Comparison of ENCODE assay signal across 17 cellular contexts in genomic region chr3:32447865-32448400, GRCh38. TPM values are rescaled to one million over a fixed set of nuclear protein-coding genes. Genes with fewer than 3 reads are reported as not detected.
DNase-seq lines count a peak whose midpoint lies in the region; ATAC-seq and TF ChIP-seq lines count a peak whose summit lies in the region.
"Had no signal": no experiment of that assay in that cellular context is flagged by ENCODE, and none has a peak within 500 bp of the region (broad histone marks: within the 10 kb centered on the region; RNA-seq: fewer than 3 reads in every experiment).

No MANE protein-coding gene starts in this region.

- H3T11ph ChIP-seq in H9 (ENCODE audit: low read length): no peak overlapping the region

- peak overlapping the region; percentile 59 for H3K27ac Mint-ChIP-seq in activated naive CD4-positive, alpha-beta T cell treated with anti-CD3 and anti-CD28 coated beads, Interleukin-2, amount 50 U/mL, for 24 hours
- H3K27ac Mint-ChIP-seq in H9: peak overlapping the region; percentile 1 to 87 (median 71); a peak in 5 of 7 replicates
- peak overlapping the region; percentile 63 for H3K27ac Mint-ChIP-seq in activated T-helper 17 cell treated with anti-CD3 and anti-CD28 coated beads, Interleukin-2, amount 50 U/mL, for 72 hours
- no peak overlapping the region for H3K27ac Mint-ChIP-seq in neural progenitor cell

- H2BK120ac ChIP-seq in H9 (ENCODE audit: low read depth, low read length, poor library complexity, severe bottlenecking): no peak overlapping the region

- H4K8ac ChIP-seq in H9 (replicated peaks; ENCODE audit: insufficient read length, low read depth, low read length): no peak overlapping the region

- peaks cover 70% of the 10 kb centered on the region for H3K4me1 Mint-ChIP-seq in activated naive CD4-positive, alpha-beta T cell treated with anti-CD3 and anti-CD28 coated beads, Interleukin-2, amount 50 U/mL, for 24 hours
- H3K4me1 Mint-ChIP-seq in H9 (peaks cover 25 to 26% of the 10 kb centered on the region in 2 experiments), neural progenitor cell (peaks cover 8% of the 10 kb centered on the region)
- peaks cover 32% of the 10 kb centered on the region for H3K4me1 Mint-ChIP-seq in activated T-helper 17 cell treated with anti-CD3 and anti-CD28 coated beads, Interleukin-2, amount 50 U/mL, for 72 hours

- no peak overlapping the region for H2AK5ac ChIP-seq in H9 (ENCODE audit: insufficient read length, low read length)

- H3K9ac ChIP-seq in H9 (ENCODE audit: extremely low read depth, insufficient read length, low read length) (no peak overlapping the region), neural progenitor cell (no peak overlapping the region)

- no peak overlapping the region for H4K5ac ChIP-seq in H9 (ENCODE audit: insufficient read length, low read depth, low read length)

- no peak overlapping the region for H3K4me2 ChIP-seq in H9 (ENCODE audit: insufficient read depth, insufficient read length, low read length)
- H3K4me2 ChIP-seq in neural progenitor cell: no peak overlapping the region

- H2BK5ac ChIP-seq in H9 (ENCODE audit: insufficient read length, low read length): no peak overlapping the region

- TF ChIP-seq EP300 in transverse colon (IDR thresholded peaks at IDR 0.05; ENCODE audit: low read depth): no peak

- no peaks in the 10 kb centered on the region for H3K27me3 Mint-ChIP-seq in activated naive CD4-positive, alpha-beta T cell treated with anti-CD3 and anti-CD28 coated beads, Interleukin-2, amount 50 U/mL, for 24 hours
- H3K27me3 Mint-ChIP-seq in H9 (ENCODE audit: low read depth) (no peaks in the 10 kb centered on the region), neural progenitor cell (ENCODE audit: insufficient read depth, low read depth) (peaks cover 4% of the 10 kb centered on the region)
- H3K27me3 Mint-ChIP-seq in activated T-helper 17 cell treated with anti-CD3 and anti-CD28 coated beads, Interleukin-2, amount 50 U/mL, for 72 hours: no peaks in the 10 kb centered on the region
- H3K27me3 Mint-ChIP-seq: progenitor cell of endocrine pancreas had no signal

- H4K91ac ChIP-seq in H9 (ENCODE audit: insufficient read length, low read depth, low read length): no peak overlapping the region

- H4K20me1 ChIP-seq in H9 (ENCODE audit: control insufficient read depth, insufficient read depth, insufficient read length): no peaks in the 10 kb centered on the region
- H4K20me1 ChIP-seq in neural progenitor cell (ENCODE audit: low read depth): no peaks in the 10 kb centered on the region

- H3K14ac ChIP-seq in H9 (ENCODE audit: insufficient read depth, low read length): no peak overlapping the region

- no peak for TF ChIP-seq POLR2A in transverse colon (IDR thresholded peaks at IDR 0.05)

- H3K36me3 ChIP-seq in neural progenitor cell: no peaks in the 10 kb centered on the region
- no peaks in the 10 kb centered on the region for H3K36me3 ChIP-seq in transverse colon

- TF ChIP-seq CTCF in H9 (conservative IDR thresholded peaks at IDR 0.05) (no peak), neural progenitor cell (IDR thresholded peaks at IDR 0.05) (no peak), transverse colon (IDR thresholded peaks at IDR 0.05) (no peak)

- intact Hi-C loops in transverse colon (cut with DNase I; ENCODE audit: low total_unique reads): no loop called here

- H3K79me1 ChIP-seq in H9 (ENCODE audit: insufficient read depth, low read depth, low read length, poor library complexity, severe bottlenecking): no peaks in the 10 kb centered on the region

- no peak overlapping the region for H3K18ac ChIP-seq in H9 (ENCODE audit: insufficient read length, low read depth, low read length)

- H3K27ac ChIP-seq in H9 (ENCODE audit: insufficient read length, low read depth, low read length) (no peak overlapping the region), neural progenitor cell (no peak overlapping the region), transverse colon (no peak overlapping the region)
- H3K27ac ChIP-seq: body of pancreas, SK-N-MC, tibial artery had no signal

- H3F3A ChIP-seq in neural progenitor cell (ENCODE audit: low read depth): peaks cover 22% of the 10 kb centered on the region

- no peak overlapping the region for H2AFZ ChIP-seq in H9 (ENCODE audit: low read length)
- no peak overlapping the region for H2AFZ ChIP-seq in neural progenitor cell (replicated peaks)

- no peak overlapping the region for H3K23ac ChIP-seq in H9 (ENCODE audit: insufficient read length, low read depth, low read length)

- WGBS in H9 (ENCODE audit: extremely low coverage, insufficient read length, low lambda C conversion rate): no CpG with 5 or more reads among the region's 1 CpG
- 79 to 100% methylated on average over 1 of the region's 1 CpG for WGBS in transverse colon (ENCODE audit: low coverage in 1 of 2), 2 donors

- in situ Hi-C loops in transverse colon (cut with MboI; ENCODE audit: low pct_ligation_motif_present in 1 of 4, low pct_unique_long_range_greater_than_20kb in 1 of 4, low sequenced_read_pairs in 3 of 4): no loop called here

- H2BK12ac ChIP-seq in H9 (ENCODE audit: insufficient read length, low read depth, low read length): no peak overlapping the region

- H3K36me3 Mint-ChIP-seq in activated naive CD4-positive, alpha-beta T cell treated with anti-CD3 and anti-CD28 coated beads, Interleukin-2, amount 50 U/mL, for 24 hours: peaks cover 42% of the 10 kb centered on the region
- H3K36me3 Mint-ChIP-seq in H9 (ENCODE audit: insufficient read depth in 1 of 3, low read depth in 3 of 3): peaks cover 11 to 30% (median 12%) of the 10 kb centered on the region in 3 experiments; a peak in 6 of 7 replicates
- peaks cover 71% of the 10 kb centered on the region for H3K36me3 Mint-ChIP-seq in activated T-helper 17 cell treated with anti-CD3 and anti-CD28 coated beads, Interleukin-2, amount 50 U/mL, for 72 hours (ENCODE audit: low read depth)
- H3K36me3 Mint-ChIP-seq in neural progenitor cell: peaks cover 11% of the 10 kb centered on the region

- H3K4me3 Mint-ChIP-seq in activated naive CD4-positive, alpha-beta T cell treated with anti-CD3 and anti-CD28 coated beads, Interleukin-2, amount 50 U/mL, for 24 hours: no peak overlapping the region
- H3K4me3 Mint-ChIP-seq in H9 (no peak overlapping the region), neural progenitor cell (no peak overlapping the region)
- no peak overlapping the region for H3K4me3 Mint-ChIP-seq in activated T-helper 17 cell treated with anti-CD3 and anti-CD28 coated beads, Interleukin-2, amount 50 U/mL, for 72 hours

- no peaks in the 10 kb centered on the region for H3K23me2 ChIP-seq in H9 (ENCODE audit: insufficient read length, low read depth, low read length, poor library complexity, severe bottlenecking)

- no peaks in the 10 kb centered on the region for H3K27me3 ChIP-seq in H9 (ENCODE audit: insufficient read depth, low read length)
- no peaks in the 10 kb centered on the region for H3K27me3 ChIP-seq in neural progenitor cell
- H3K27me3 ChIP-seq in transverse colon: no peaks in the 10 kb centered on the region
- H3K27me3 ChIP-seq: body of pancreas, left lung, tibial artery had no signal

- H3K4me3 ChIP-seq in neural progenitor cell (no peak overlapping the region), transverse colon (no peak overlapping the region)
- H3K4me3 ChIP-seq: body of pancreas, left lung, SK-N-MC, tibial artery had no signal

- no peak overlapping the region for H3K4ac ChIP-seq in H9 (ENCODE audit: low read depth, low read length)

- H3K9me3 Mint-ChIP-seq in activated naive CD4-positive, alpha-beta T cell treated with anti-CD3 and anti-CD28 coated beads, Interleukin-2, amount 50 U/mL, for 24 hours: peaks cover 6% of the 10 kb centered on the region
- no peaks in the 10 kb centered on the region for H3K9me3 Mint-ChIP-seq in H9
- no peaks in the 10 kb centered on the region for H3K9me3 Mint-ChIP-seq in activated T-helper 17 cell treated with anti-CD3 and anti-CD28 coated beads, Interleukin-2, amount 50 U/mL, for 72 hours
- peaks cover 8% of the 10 kb centered on the region for H3K9me3 Mint-ChIP-seq in neural progenitor cell

- no peak overlapping the region for H3K56ac ChIP-seq in H9 (ENCODE audit: insufficient read length, low read depth, low read length)

- DNase-seq in activated naive CD4-positive, alpha-beta T cell treated with Interleukin-2 at 50 U/mL for 16 hours: no peak
- DNase-seq in H9 (no peak), neural progenitor cell (ENCODE audit: low spot score) (peak; percentile 36), SW 1271 (lab: John Stamatoyannopoulos, UW) (no peak), transverse colon (no peak), Ammon's horn (ENCODE audit: low spot score) (no peak)
- DNase-seq: body of pancreas; left lung; midbrain; NCI-H1417 treated with DMSO at 0.1 percent for 48 hours; stimulated activated CD4-positive, alpha-beta T cell treated with anti-CD3 and anti-CD28 coated beads, Interleukin-1b, Interleukin-23, amount 100 ng/mL, for 48 hours; stimulated activated naive CD8-positive, alpha-beta T cell treated with anti-CD3 and anti-CD28 coated beads, Interleukin-15, Interleukin-2, amounts not matched to agents 100 U/mL and 50 U/mL, for 24 hours; tibial artery had no signal

- H3K4me1 ChIP-seq in H9 (ENCODE audit: insufficient read depth, low read length): no peaks in the 10 kb centered on the region
- H3K4me1 ChIP-seq in neural progenitor cell: peaks cover 45% of the 10 kb centered on the region
- H3K4me1 ChIP-seq in transverse colon: peaks cover 0 to 3% (median 0%) of the 10 kb centered on the region in 4 donors
- H3K4me1 ChIP-seq: body of pancreas, tibial artery had no signal

- H2BK20ac ChIP-seq in H9 (ENCODE audit: low read depth, low read length, poor library complexity, severe bottlenecking): no peak overlapping the region

- H3K79me2 ChIP-seq in H9 (ENCODE audit: insufficient read depth, low read length) (no peaks in the 10 kb centered on the region), neural progenitor cell (ENCODE audit: low read depth) (no peaks in the 10 kb centered on the region)

- H2BK15ac ChIP-seq in H9 (ENCODE audit: low read depth, low read length): no peak overlapping the region

- no peaks in the 10 kb centered on the region for H3K9me3 ChIP-seq in H9 (ENCODE audit: control insufficient read depth, low read depth, low read length)
- no peaks in the 10 kb centered on the region for H3K9me3 ChIP-seq in neural progenitor cell (ENCODE audit: low read depth)
- H3K9me3 ChIP-seq in transverse colon: no peaks in the 10 kb centered on the region
- H3K9me3 ChIP-seq: body of pancreas, left lung, tibial artery had no signal

- peak; percentile 17 for ATAC-seq in activated T-helper 17 cell treated with anti-CD3 and anti-CD28 coated beads, Interleukin-2, amount 50 U/mL, for 72 hours (replicated peaks)
- ATAC-seq: body of pancreas; stimulated activated naive CD8-positive, alpha-beta T cell treated with anti-CD3 and anti-CD28 coated beads, Interleukin-15, Interleukin-2, amounts not matched to agents 100 U/mL and 50 U/mL, for 24 hours had no signal

RNA-seq across cellular contexts. Expression of gene CMTM6, which starts 54.7 kb away (rescaled TPM):
- total RNA-seq in H9 (2021): 42.7 and 43.5 TPM in 2 replicates
- total RNA-seq in activated T-helper 17 cell treated with anti-CD3 and anti-CD28 coated beads, Interleukin-2, amount 50 U/mL, for 72 hours: 100 to 1,000 TPM; 101 to 124 TPM
- 62.0 and 70.2 TPM in 2 replicates for total RNA-seq in neural progenitor cell (ENCODE audit: low replicate concordance)
- 10 to 100 TPM; 13.8 to 68.9 (median 43.6) TPM for total RNA-seq in transverse colon

RNA-seq across cellular contexts. Expression of gene CMTM7, which starts 56.3 kb away (rescaled TPM):
- total RNA-seq in H9 (2021): 20.6 and 23.9 TPM in 2 replicates
- 10 to 100 TPM; 26.9 to 51.1 TPM for total RNA-seq in activated T-helper 17 cell treated with anti-CD3 and anti-CD28 coated beads, Interleukin-2, amount 50 U/mL, for 72 hours
- 11.4 and 11.8 TPM in 2 replicates for total RNA-seq in neural progenitor cell (ENCODE audit: low replicate concordance)
- total RNA-seq in transverse colon: 10 to 100 TPM in 2 of 4 donors, 1 to 10 TPM in 2; 3.4 to 16.0 (median 7.1) TPM
